20 cellular contexts compared by ENCODE assay signal in the genomic region with DNA sequence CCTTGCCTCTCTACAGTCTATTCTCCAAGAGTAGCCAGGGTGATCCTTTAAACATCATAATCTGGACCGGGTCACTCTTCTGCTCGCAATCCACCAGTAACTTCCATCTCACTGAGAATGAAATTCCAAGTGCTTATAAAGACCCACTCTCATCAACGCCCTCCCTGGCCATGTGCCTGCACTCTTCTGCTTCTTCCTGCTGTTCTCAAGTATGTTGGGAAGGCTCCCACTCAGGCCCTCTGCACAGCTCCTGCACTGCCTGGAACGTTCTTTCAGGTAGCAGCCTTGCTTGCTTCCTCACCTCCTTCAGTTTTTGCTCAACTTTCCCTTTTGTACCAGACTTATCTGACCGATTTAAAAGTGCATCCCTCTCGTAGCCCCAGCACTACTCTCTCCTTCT. TPM values are rescaled to one million over a fixed set of nuclear protein-coding genes. Genes with fewer than 3 reads are reported as not detected.
DNase-seq lines count a peak whose midpoint lies in the region; ATAC-seq and TF ChIP-seq lines count a peak whose summit lies in the region.
"Had no signal": no experiment of that assay in that cellular context is flagged by ENCODE, and none has a peak within 500 bp of the region (broad histone marks: within the 10 kb centered on the region; RNA-seq: fewer than 3 reads in every experiment).

No MANE protein-coding gene starts in this region.

- no peaks in the 10 kb centered on the region for H3K9me3 ChIP-seq in CD4-positive, alpha-beta memory T cell (ENCODE audit: control insufficient read depth in 1 of 2, low read length in 2 of 2)
- no peaks in the 10 kb centered on the region for H3K9me3 ChIP-seq in H9 (ENCODE audit: control insufficient read depth, low read depth, low read length)
- H3K9me3 ChIP-seq: sigmoid colon had no signal

- H3K27me3 ChIP-seq in CD4-positive, alpha-beta memory T cell (ENCODE audit: insufficient read depth, low read length) = no peaks in the 10 kb centered on the region
- H3K27me3 ChIP-seq in H9 (ENCODE audit: insufficient read depth, low read length) = no peaks in the 10 kb centered on the region
- H3K27me3 ChIP-seq: sigmoid colon had no signal

- TF ChIP-seq CTCF in H9 (conservative IDR thresholded peaks at IDR 0.05) (no peak), natural killer cell (IDR thresholded peaks at IDR 0.05) (no peak)

- no peak overlapping the region for H3K18ac ChIP-seq in H9 (ENCODE audit: insufficient read length, low read depth, low read length)

- intact Hi-C loops in CD4-positive, alpha-beta memory T cell (cut with micrococcal nuclease) = no loop called here
- intact Hi-C loops in natural killer cell (cut with micrococcal nuclease) = loop anchor here (10.0 kb wide), 1 partner anchor 180 kb away; no protein-coding TSS in a partner anchor

- H2BK5ac ChIP-seq in H9 (ENCODE audit: insufficient read length, low read length) = no peak overlapping the region

- no peak overlapping the region for H3K14ac ChIP-seq in H9 (ENCODE audit: insufficient read depth, low read length)

- H3K4ac ChIP-seq in H9 (ENCODE audit: low read depth, low read length) = no peak overlapping the region

- peaks cover 32% of the 10 kb centered on the region for H3K4me1 ChIP-seq in CD4-positive, alpha-beta memory T cell (ENCODE audit: insufficient read depth, low read length)
- no peaks in the 10 kb centered on the region for H3K4me1 ChIP-seq in H9 (ENCODE audit: insufficient read depth, low read length)
- H3K4me1 ChIP-seq: parathyroid adenoma had no signal

- H2AK5ac ChIP-seq in H9 (ENCODE audit: insufficient read length, low read length) = no peak overlapping the region

- peaks cover 28 to 62% of the 10 kb centered on the region in 2 donors for H3K36me3 Mint-ChIP-seq in CD4-positive, alpha-beta memory T cell
- H3K36me3 Mint-ChIP-seq in H9 (ENCODE audit: insufficient read depth in 1 of 3, low read depth in 3 of 3) (peaks cover 23 to 77% (median 65%) of the 10 kb centered on the region in 3 experiments; a peak in 6 of 7 replicates), natural killer cell (peaks cover 17% of the 10 kb centered on the region)
- peaks cover 25% of the 10 kb centered on the region for H3K36me3 Mint-ChIP-seq in activated naive CD8-positive, alpha-beta T cell treated with anti-CD3 and anti-CD28 coated beads, Interleukin-2, amount 10 ng/mL, durations not matched to agents 7 days and 5 days

- H3K56ac ChIP-seq in H9 (ENCODE audit: insufficient read length, low read depth, low read length) = no peak overlapping the region

- no peak overlapping the region for H2BK20ac ChIP-seq in H9 (ENCODE audit: low read depth, low read length, poor library complexity, severe bottlenecking)

- no peak overlapping the region for H2AFZ ChIP-seq in H9 (ENCODE audit: low read length)
- H2AFZ ChIP-seq: parathyroid adenoma had no signal

- H4K5ac ChIP-seq in H9 (ENCODE audit: insufficient read length, low read depth, low read length) = no peak overlapping the region

- no peaks in the 10 kb centered on the region for H3K27me3 Mint-ChIP-seq in CD4-positive, alpha-beta memory T cell
- no peaks in the 10 kb centered on the region for H3K27me3 Mint-ChIP-seq in H9 (ENCODE audit: low read depth)
- no peaks in the 10 kb centered on the region for H3K27me3 Mint-ChIP-seq in activated naive CD8-positive, alpha-beta T cell treated with anti-CD3 and anti-CD28 coated beads, Interleukin-2, amount 10 ng/mL, durations not matched to agents 7 days and 5 days
- H3K27me3 Mint-ChIP-seq in natural killer cell (ENCODE audit: low read depth in 2 of 2) = no peaks in the 10 kb centered on the region

- H3K4me1 Mint-ChIP-seq in CD4-positive, alpha-beta memory T cell = peaks cover 27 to 55% (median 32%) of the 10 kb centered on the region in 4 donors
- peaks cover 0 to 2% of the 10 kb centered on the region in 2 experiments; a peak in 1 of 4 replicates for H3K4me1 Mint-ChIP-seq in H9
- H3K4me1 Mint-ChIP-seq in activated naive CD8-positive, alpha-beta T cell treated with anti-CD3 and anti-CD28 coated beads, Interleukin-2, amount 10 ng/mL, durations not matched to agents 7 days and 5 days = peaks cover 28% of the 10 kb centered on the region
- peaks cover 41 to 48% of the 10 kb centered on the region in 2 donors for H3K4me1 Mint-ChIP-seq in natural killer cell

- H4K8ac ChIP-seq in H9 (replicated peaks; ENCODE audit: insufficient read length, low read depth, low read length) = no peak overlapping the region

- CTCF ChIA-PET in CD4-positive, alpha-beta memory T cell (lab: Charles Lee; ENCODE audit: partially characterized antibody) = interaction anchor here (0.8 to 16.8 kb wide), 8 partner anchors 9 to 482 kb away, joined by 3 to 628 read pairs (median 5); partner anchors contain the start of genes ADCY7 and BRD7

- DNase-seq in CD4-positive, alpha-beta memory T cell = no peak
- DNase-seq in H9 (no peak), natural killer cell (no peak), NCI-H2029 treated with DMSO at 0.1 percent for 48 hours (lab: John Stamatoyannopoulos, UW) (no peak), NCI-H2227 treated with DMSO at 0.1 percent for 48 hours (lab: John Stamatoyannopoulos, UW) (no peak)
- DNase-seq in activated naive CD8-positive, alpha-beta T cell treated with anti-CD3 and anti-CD28 coated beads, Interleukin-2, amount 10 ng/mL, durations not matched to agents 7 days and 5 days = no peak
- DNase-seq: activated T-cell treated with anti-CD3 and anti-CD28 coated beads for 4 hours; central memory CD4-positive, alpha-beta T cell; effector CD8-positive, alpha-beta T cell; H7; head of caudate nucleus; NCI-H526 treated with DMSO at 0.1 percent for 48 hours; Right ventricle myocardium superior; sigmoid colon; stimulated activated CD4-positive, alpha-beta T cell treated with anti-CD3 and anti-CD28 coated beads, Interleukin-1b, Interleukin-23, amount 100 ng/mL, for 48 hours; substantia nigra had no signal

- H4K20me1 ChIP-seq in H9 (ENCODE audit: control insufficient read depth, insufficient read depth, insufficient read length) = no peaks in the 10 kb centered on the region

- H3K9me3 Mint-ChIP-seq in CD4-positive, alpha-beta memory T cell = no peaks in the 10 kb centered on the region
- no peaks in the 10 kb centered on the region for H3K9me3 Mint-ChIP-seq in H9
- H3K9me3 Mint-ChIP-seq in activated naive CD8-positive, alpha-beta T cell treated with anti-CD3 and anti-CD28 coated beads, Interleukin-2, amount 10 ng/mL, durations not matched to agents 7 days and 5 days = no peaks in the 10 kb centered on the region
- H3K9me3 Mint-ChIP-seq in natural killer cell = no peaks in the 10 kb centered on the region

- no peak overlapping the region for H3K4me2 ChIP-seq in H9 (ENCODE audit: insufficient read depth, insufficient read length, low read length)

- H3K23ac ChIP-seq in H9 (ENCODE audit: insufficient read length, low read depth, low read length) = no peak overlapping the region

- POLR2A ChIA-PET in CD4-positive, alpha-beta memory T cell (lab: Charles Lee; ENCODE audit: partially characterized antibody) = interaction anchor here (0.9 to 13.5 kb wide), 5 partner anchors 9 to 50 kb away, joined by 3 to 297 read pairs (median 27); no protein-coding TSS in a partner anchor
- POLR2A ChIA-PET in activated naive CD8-positive, alpha-beta T cell treated with anti-CD3 and anti-CD28 coated beads, Interleukin-2, amount 10 ng/mL, durations not matched to agents 7 days and 5 days (lab: Charles Lee) = no interaction called here

- no peaks in the 10 kb centered on the region for H3K23me2 ChIP-seq in H9 (ENCODE audit: insufficient read length, low read depth, low read length, poor library complexity, severe bottlenecking)

- no peak for ATAC-seq in activated naive CD8-positive, alpha-beta T cell treated with anti-CD3 and anti-CD28 coated beads, Interleukin-2, amount 10 ng/mL, durations not matched to agents 7 days and 5 days (ENCODE audit: low read depth)
- no peak for ATAC-seq in natural killer cell
- ATAC-seq in HG03469 (IDR thresholded peaks at IDR 0.05; ENCODE audit: unreplicated experiment) = no peak
- ATAC-seq: activated CD4-positive, CD25-positive, alpha-beta regulatory T cell treated with anti-CD3 and anti-CD28 coated beads, Interleukin-2, amount 50 U/mL, for 24 hours had no signal

- H3K79me1 ChIP-seq in H9 (ENCODE audit: insufficient read depth, low read depth, low read length, poor library complexity, severe bottlenecking) = no peaks in the 10 kb centered on the region

- H3K36me3 ChIP-seq in CD4-positive, alpha-beta memory T cell (ENCODE audit: insufficient read depth, low read length) = peaks cover 45% of the 10 kb centered on the region

- no peak overlapping the region for H3K9ac ChIP-seq in H9 (ENCODE audit: extremely low read depth, insufficient read length, low read length)
- H3K9ac ChIP-seq: parathyroid adenoma had no signal

- H2BK120ac ChIP-seq in H9 (ENCODE audit: low read depth, low read length, poor library complexity, severe bottlenecking) = no peak overlapping the region

- no peak overlapping the region for H2BK15ac ChIP-seq in H9 (ENCODE audit: low read depth, low read length)

- no peak overlapping the region for H4K91ac ChIP-seq in H9 (ENCODE audit: insufficient read length, low read depth, low read length)

- H2BK12ac ChIP-seq in H9 (ENCODE audit: insufficient read length, low read depth, low read length) = no peak overlapping the region

- H3K27ac Mint-ChIP-seq in CD4-positive, alpha-beta memory T cell = peak overlapping the region; percentile 73 to 96 (median 88)
- H3K27ac Mint-ChIP-seq in H9 (peak overlapping the region; percentile 4 to 65 (median 29); a peak in 5 of 7 replicates), natural killer cell (peak overlapping the region; percentile 83 to 84)
- peak overlapping the region; percentile 46 for H3K27ac Mint-ChIP-seq in activated naive CD8-positive, alpha-beta T cell treated with anti-CD3 and anti-CD28 coated beads, Interleukin-2, amount 10 ng/mL, durations not matched to agents 7 days and 5 days

- no CpG with 5 or more reads among the region's 6 CpGs for whole genome bisulfite sequencing in H9 (ENCODE audit: extremely low coverage, insufficient read length, low lambda C conversion rate)

- H3K4me3 Mint-ChIP-seq in CD4-positive, alpha-beta memory T cell = peak overlapping the region in 3 of 8 donors; percentile 18 to 61 (median 41)
- H3K4me3 Mint-ChIP-seq in H9 = no peak overlapping the region
- no peak overlapping the region for H3K4me3 Mint-ChIP-seq in activated naive CD8-positive, alpha-beta T cell treated with anti-CD3 and anti-CD28 coated beads, Interleukin-2, amount 10 ng/mL, durations not matched to agents 7 days and 5 days
- no peak overlapping the region for H3K4me3 Mint-ChIP-seq in natural killer cell

- H3K4me3 ChIP-seq in CD4-positive, alpha-beta memory T cell (ENCODE audit: low read length in 2 of 2) = no peak overlapping the region
- H3K4me3 ChIP-seq: lung, sigmoid colon had no signal

- H3K79me2 ChIP-seq in H9 (ENCODE audit: insufficient read depth, low read length) = no peaks in the 10 kb centered on the region
- H3K79me2 ChIP-seq: parathyroid adenoma had no signal

- no peak overlapping the region for H3K27ac ChIP-seq in CD4-positive, alpha-beta memory T cell (ENCODE audit: low read depth, low read length)
- no peak overlapping the region for H3K27ac ChIP-seq in H9 (ENCODE audit: insufficient read length, low read depth, low read length)
- H3K27ac ChIP-seq: parathyroid adenoma had no signal

- H3T11ph ChIP-seq in H9 (ENCODE audit: low read length) = no peak overlapping the region

RNA-seq across cellular contexts. Expression of gene BRD7, which starts 44.4 kb away (rescaled TPM):
- total RNA-seq in CD4-positive, alpha-beta memory T cell = 10 to 100 TPM; 86.6 to 97.7 TPM
- 10 to 100 TPM; 18.1 to 67.3 TPM for polyA plus RNA-seq in CD4-positive, alpha-beta memory T cell
- 107 and 112 TPM in 2 replicates for total RNA-seq in H9 (2021)
- 10 to 100 TPM; 81.4 to 84.3 TPM for total RNA-seq in activated naive CD8-positive, alpha-beta T cell treated with anti-CD3 and anti-CD28 coated beads, Interleukin-2, amount 10 ng/mL, durations not matched to agents 7 days and 5 days
- 100 to 1,000 TPM in 1 of 3 donors, 10 to 100 TPM in 2; 89.2 to 118 (median 94.9) TPM for total RNA-seq in natural killer cell

RNA-seq across cellular contexts. Expression of gene ADCY7, which starts 58.0 kb away (rescaled TPM):
- total RNA-seq in CD4-positive, alpha-beta memory T cell = 100 to 1,000 TPM; 230 to 235 TPM
- polyA plus RNA-seq in CD4-positive, alpha-beta memory T cell = 10 to 100 TPM; 34.8 to 69.7 TPM
- 2.6 and 4.0 TPM in 2 replicates for total RNA-seq in H9 (2021)
- 100 to 1,000 TPM; 172 to 177 TPM for total RNA-seq in activated naive CD8-positive, alpha-beta T cell treated with anti-CD3 and anti-CD28 coated beads, Interleukin-2, amount 10 ng/mL, durations not matched to agents 7 days and 5 days
- total RNA-seq in natural killer cell = 100 to 1,000 TPM; 479 to 591 (median 512) TPM

Comparison
In these comparisons a context has a peak if more than half of its experiments do, and no peak if none do; other contexts are left out.
1. H3K27ac Mint-ChIP-seq: peak in every context shown above with its lines; median percentile 88 in CD4-positive, alpha-beta memory T cell; 84 in natural killer cell; 46 in activated naive CD8-positive, alpha-beta T cell treated with anti-CD3 and anti-CD28 coated beads, Interleukin-2, amount 10 ng/mL, durations not matched to agents 7 days and 5 days; 29 in H9.
2. RNA of gene ADCY7, which starts 58.0 kb away (total RNA-seq): 479 to 591 TPM in natural killer cell, 230 to 235 TPM in CD4-positive, alpha-beta memory T cell and 172 to 177 TPM in activated naive CD8-positive, alpha-beta T cell treated with anti-CD3 and anti-CD28 coated beads, Interleukin-2, amount 10 ng/mL, durations not matched to agents 7 days and 5 days; 2.6 to 4.0 TPM in H9; every median in the first group is over 10 times any median in the second.